In genomic region chrX:20116575-20117240, GRCh38 we compare ENCODE assay signal across 10 cellular contexts. TPM values are rescaled to one million over a fixed set of nuclear protein-coding genes. Genes with fewer than 3 reads are reported as not detected.
A peak's percentile ranks its signal among the peaks of the same experiment; 100 is the strongest.
DNase-seq lines count a peak whose midpoint lies in the region; ATAC-seq and TF ChIP-seq lines count a peak whose summit lies in the region.
"Had no signal": no experiment of that assay in that cellular context is flagged by ENCODE, and none has a peak within 500 bp of the region (broad histone marks: within the 10 kb centered on the region; RNA-seq: fewer than 3 reads in every experiment).

Gene MAP7D2, minus strand, starts transcription at chrX:20116907. Its CDS starts 28 bp downstream, at chrX:20116879.

- H3K27me3 ChIP-seq in right atrium auricular region (no peaks in the 10 kb centered on the region), dorsolateral prefrontal cortex (peaks cover 0 to 70% (median 13%) of the 10 kb centered on the region in 45 donors), uterus (peaks cover 3 to 10% of the 10 kb centered on the region in 2 donors)

- DNase-seq in Right ventricle myocardium inferior (ENCODE audit: missing footprints), result no peak
- no peak for DNase-seq in right atrium auricular region (ENCODE audit: low spot score)
- DNase-seq in dorsolateral prefrontal cortex, result peak in 4 of 10 donors; percentile 14 to 62 (median 34)
- DNase-seq in middle frontal gyrus (ENCODE audit: extremely low spot score, low spot score), result peak; percentile 12
- no peak for DNase-seq in uterus
- no peak for DNase-seq in NCI-H1930 (lab: John Stamatoyannopoulos, UW)
- DNase-seq in RWPE1 (ENCODE audit: low spot score), result no peak
- DNase-seq in NCI-H446 (lab: John Stamatoyannopoulos, UW), result no peak

- TF ChIP-seq CTCF in right atrium auricular region (IDR thresholded peaks at IDR 0.05) (no peak), dorsolateral prefrontal cortex (IDR thresholded peaks at IDR 0.05 in 54 of 56, conservative IDR thresholded peaks at IDR 0.05 in 2 of 56; ENCODE audit: low read depth in 1 of 56, partially characterized antibody in 56 of 56) (no peak), uterus (IDR thresholded peaks at IDR 0.05) (no peak), RWPE1 (conservative IDR thresholded peaks at IDR 0.05; ENCODE audit: low read depth) (no peak)

- peak; percentile 23 for ATAC-seq in Right ventricle myocardium inferior

- H3K4me3 ChIP-seq in right atrium auricular region (peak within 1 kb of the TSS in 1 of 2 donors; percentile 40), dorsolateral prefrontal cortex (peak within 1 kb of the TSS; percentile 6 to 70 (median 49)), uterus (peak within 1 kb of the TSS; percentile 3 to 29)
- H3K4me3 ChIP-seq: SJSA1 had no signal

- CTCF ChIA-PET in RWPE1 (lab: Yijun Ruan, JAX), result interaction anchor here (0.6 kb wide), 1 partner anchor 23 kb away, joined by 6 read pairs; no protein-coding TSS in a partner anchor

- no peak within 1 kb of the TSS for H3K27ac ChIP-seq in right atrium auricular region
- no peak within 1 kb of the TSS for H3K27ac ChIP-seq in dorsolateral prefrontal cortex
- H3K27ac ChIP-seq in uterus, result no peak within 1 kb of the TSS
- no peak within 1 kb of the TSS for H3K27ac ChIP-seq in RWPE1
- H3K27ac ChIP-seq: epithelial cell of prostate, SJSA1 had no signal

- H3K9me3 ChIP-seq in right atrium auricular region (no peaks in the 10 kb centered on the region), uterus (no peaks in the 10 kb centered on the region)
- H3K9me3 ChIP-seq: SJSA1 had no signal

- intact Hi-C loops in Right ventricle myocardium inferior (cut with DNase I), result no loop called here
- intact Hi-C loops in dorsolateral prefrontal cortex (cut with DNase I), result no loop called here
- intact Hi-C loops in uterus (cut with DNase I; ENCODE audit: low total_unique reads), result no loop called here

- POLR2A ChIA-PET in RWPE1 (lab: Yijun Ruan, JAX; ENCODE audit: low non-redundant PET), result no interaction called here

- H3K4me1 ChIP-seq in right atrium auricular region (peaks cover 0 to 7% of the 10 kb centered on the region in 2 donors), uterus (no peaks in the 10 kb centered on the region)
- H3K4me1 ChIP-seq: SJSA1 had no signal

- TF ChIP-seq POLR2A in uterus (IDR thresholded peaks at IDR 0.05), result no peak

- no peaks in the 10 kb centered on the region for H3K36me3 ChIP-seq in right atrium auricular region
- no peaks in the 10 kb centered on the region for H3K36me3 ChIP-seq in uterus
- H3K36me3 ChIP-seq: SJSA1 had no signal

RNA-seq across cellular contexts. Expression of gene MAP7D2, which starts in this region (rescaled TPM):
- total RNA-seq in Right ventricle myocardium inferior (0.78 TPM), right atrium auricular region (under 1 TPM; 0.24 to 0.56 TPM), dorsolateral prefrontal cortex (10 to 100 TPM; 15.7 to 85.7 (median 57.2) TPM), uterus (1 to 10 TPM in 1 of 4 donors, under 1 TPM in 2, not detected in 1; 0.55 to 1.2 (median 0.88) TPM)

Comparison
In these comparisons a context has a peak if more than half of its experiments do, and no peak if none do; other contexts are left out.
1. Peak in ATAC-seq in Right ventricle myocardium inferior; RNA of the gene not detected or under 1 TPM.